ENCODE assay signal across 23 cellular contexts in genomic region chr10:90658791-90659190, GRCh38.
A peak's percentile ranks its signal among the peaks of the same experiment; 100 is the strongest.
DNase-seq lines count a peak whose midpoint lies in the region; ATAC-seq, FAIRE-seq and TF ChIP-seq lines count a peak whose summit lies in the region.
"Had no signal": no experiment of that assay in that cellular context is flagged by ENCODE, and none has a peak within 500 bp of the region (broad histone marks: within the 10 kb centered on the region; RNA-seq: fewer than 3 reads in every experiment).

No MANE protein-coding gene starts in this region.

- intact Hi-C loops in stomach (cut with DNase I; ENCODE audit: low total_unique reads) = no loop called here

- no peak overlapping the region for H3K9ac ChIP-seq in DND-41 (ENCODE audit: low read depth, low read length)
- H3K9ac ChIP-seq: BLaER1, parathyroid adenoma had no signal

- no peaks in the 10 kb centered on the region for H3K27me3 ChIP-seq in DND-41 (ENCODE audit: insufficient read depth, low read length, poor library complexity)
- H3K27me3 ChIP-seq in bronchial epithelial cell (ENCODE audit: control insufficient read depth, insufficient read depth, low read length) = no peaks in the 10 kb centered on the region
- no peaks in the 10 kb centered on the region for H3K27me3 ChIP-seq in kidney epithelial cell (ENCODE audit: control insufficient read depth, insufficient read depth, low read length)
- H3K27me3 ChIP-seq in stomach = no peaks in the 10 kb centered on the region
- H3K27me3 ChIP-seq: BLaER1, esophagus muscularis mucosa, left lung, tibial nerve had no signal

- WGBS in stomach, 5 donors = 0 to 43% (median 31%) methylated on average over 1 of the region's 1 CpG

- H3K4me2 ChIP-seq in DND-41 (ENCODE audit: insufficient read depth, low read length) = no peak overlapping the region
- H3K4me2 ChIP-seq: BLaER1 had no signal

- H4K20me1 ChIP-seq in DND-41 (ENCODE audit: insufficient read depth, low read length) = no peaks in the 10 kb centered on the region
- H4K20me1 ChIP-seq: BLaER1 had no signal

- H3K4me3 ChIP-seq in DND-41 (ENCODE audit: low read depth in 1 of 2, low read length in 2 of 2) (no peak overlapping the region), bronchial epithelial cell (ENCODE audit: low read depth, low read length) (no peak overlapping the region), kidney epithelial cell (ENCODE audit: low read depth, low read length) (no peak overlapping the region), stomach (no peak overlapping the region)
- H3K4me3 ChIP-seq: BLaER1, esophagus muscularis mucosa, left lung, tibial nerve had no signal

- FAIRE-seq in bronchial epithelial cell (lab: Jason Lieb, UNC) (no peak), urothelium cell line (lab: Jason Lieb, UNC) (no peak)

- no peak overlapping the region for H2AFZ ChIP-seq in DND-41 (ENCODE audit: low read depth, low read length)
- H2AFZ ChIP-seq: parathyroid adenoma had no signal

- H3K27ac ChIP-seq in DND-41 (ENCODE audit: low read length) (no peak overlapping the region), stomach (no peak overlapping the region)
- H3K27ac ChIP-seq: BLaER1, esophagus muscularis mucosa, left lung, parathyroid adenoma, tibial nerve had no signal

- TF ChIP-seq EP300 in stomach (IDR thresholded peaks at IDR 0.05) = no peak

- no peak for DNase-seq in DND-41
- DNase-seq in HT-29 (ENCODE audit: low spot score) = peak; percentile 18
- DNase-seq in bronchial epithelial cell (ENCODE audit: low read depth) = no peak
- DNase-seq in kidney epithelial cell (ENCODE audit: low read depth) = no peak
- DNase-seq in stomach = no peak
- DNase-seq in Kasumi-1 (lab: John Stamatoyannopoulos, UW) = no peak
- no peak for DNase-seq in urothelium cell line (ENCODE audit: low spot score)
- no peak for DNase-seq in GM10266 (ENCODE audit: extremely low spot score)
- DNase-seq: activated CD4-positive, alpha-beta T cell treated with anti-CD3 and anti-CD28 coated beads, Interleukin-2, amount 10 ng/mL, durations not matched to agents 24 days and 14 days; activated CD8-positive, alpha-beta memory T cell treated with anti-CD3 and anti-CD28 coated beads, Interleukin-2, amount 50 U/mL, for 48 hours; activated naive CD4-positive, alpha-beta T cell treated with anti-CD3 and anti-CD28 coated beads, Interleukin-2, amount 50 U/mL, for 16 hours; DMS 273 treated with DMSO at 0.1 percent for 48 hours; hypothalamus; Karpas-422; left lung; NCI-H146; NCI-H2227 treated with DMSO at 0.1 percent for 48 hours; OCI-M1 had no signal

- TF ChIP-seq POLR2A in stomach (IDR thresholded peaks at IDR 0.05) = no peak

- no peaks in the 10 kb centered on the region for H3K4me1 ChIP-seq in DND-41 (ENCODE audit: insufficient read depth, low read length)
- no peaks in the 10 kb centered on the region for H3K4me1 ChIP-seq in stomach
- H3K4me1 ChIP-seq: BLaER1, esophagus muscularis mucosa, left lung, parathyroid adenoma, tibial nerve had no signal

- H3K79me2 ChIP-seq in DND-41 (ENCODE audit: insufficient read depth, low read length) = no peaks in the 10 kb centered on the region

- no peak for ATAC-seq in DND-41 (ENCODE audit: insufficient read depth, low read depth)
- ATAC-seq: left lung; stimulated activated memory B cell treated with anti-CD40 and anti-IgM and Interleukin-4, amounts not matched to agents 10 μg/mL and 1 μg/mL and 100 μg/mL, for 72 hours had no signal

- TF ChIP-seq CTCF in DND-41 (IDR thresholded peaks at IDR 0.05; ENCODE audit: borderline replicate concordance, extremely low read depth, low read length, poor library complexity, severe bottlenecking) (peak; percentile 17), bronchial epithelial cell (IDR thresholded peaks at IDR 0.05; ENCODE audit: insufficient read depth, low read length, severe bottlenecking) (peak; percentile 51), kidney epithelial cell (IDR thresholded peaks at IDR 0.05; ENCODE audit: insufficient read depth, low read length, poor library complexity, severe bottlenecking) (peak; percentile 30), stomach (IDR thresholded peaks at IDR 0.05) (no peak), GM10266 (IDR thresholded peaks at IDR 0.05; ENCODE audit: control insufficient read depth, insufficient read depth, low read depth, missing control alignments) (no peak)

- H3K36me3 ChIP-seq in DND-41 (ENCODE audit: insufficient read depth, low read length) = no peaks in the 10 kb centered on the region
- H3K36me3 ChIP-seq in bronchial epithelial cell (ENCODE audit: control insufficient read depth, insufficient read depth, low read length) = no peaks in the 10 kb centered on the region
- no peaks in the 10 kb centered on the region for H3K36me3 ChIP-seq in kidney epithelial cell (ENCODE audit: control insufficient read depth, insufficient read depth, low read length)
- H3K36me3 ChIP-seq in stomach = no peaks in the 10 kb centered on the region
- H3K36me3 ChIP-seq: BLaER1, esophagus muscularis mucosa, left lung, tibial nerve had no signal

- H3K9me3 ChIP-seq in DND-41 (ENCODE audit: insufficient read depth, low read length, severe bottlenecking) (no peaks in the 10 kb centered on the region), stomach (peaks cover 0 to 11% (median 0%) of the 10 kb centered on the region in 4 donors)
- H3K9me3 ChIP-seq: BLaER1, esophagus muscularis mucosa had no signal

Comparison
In these comparisons a context has a peak if more than half of its experiments do, and no peak if none do; other contexts are left out.
1. CTCF ChIP-seq: peak in DND-41 (single experiment), bronchial epithelial cell (single experiment) and kidney epithelial cell (single experiment); none in stomach (0 of 7) and GM10266 (single experiment).